Comparison of ENCODE assay signal across 20 cellular contexts in genomic region chr1:229420765-229421164, GRCh38. TPM values are rescaled to one million over a fixed set of nuclear protein-coding genes. Genes with fewer than 3 reads are reported as not detected.
DNase-seq lines count a peak whose midpoint lies in the region; ATAC-seq and TF ChIP-seq lines count a peak whose summit lies in the region.
"Had no signal": no experiment of that assay in that cellular context is flagged by ENCODE, and none has a peak within 500 bp of the region (broad histone marks: within the 10 kb centered on the region; RNA-seq: fewer than 3 reads in every experiment).

No MANE protein-coding gene starts in this region.

- H3F3A ChIP-seq in OCI-LY1 (ENCODE audit: insufficient read depth, low read length): no peaks in the 10 kb centered on the region

- H3K27ac Mint-ChIP-seq in stimulated activated naive CD8-positive, alpha-beta T cell treated with anti-CD3 and anti-CD28 coated beads, Interleukin-15, amount 100 ng/mL, for 72 hours: no peak overlapping the region
- H3K27ac Mint-ChIP-seq: CD4-positive, alpha-beta memory T cell; naive thymus-derived CD8-positive, alpha-beta T cell; stimulated activated naive CD8-positive, alpha-beta T cell treated with anti-CD3 and anti-CD28 coated beads, Interleukin-15, Interleukin-2, amounts not matched to agents 100 ng/mL and 50 ng/mL, for 24 hours had no signal

- no peaks in the 10 kb centered on the region for H3K36me3 ChIP-seq in OCI-LY1 (ENCODE audit: insufficient read depth, low read length)
- H3K36me3 ChIP-seq in left lung: no peaks in the 10 kb centered on the region
- H3K36me3 ChIP-seq: gastroesophageal sphincter, lower lobe of right lung had no signal

- peaks cover 28% of the 10 kb centered on the region for H3K27me3 Mint-ChIP-seq in stimulated activated naive CD8-positive, alpha-beta T cell treated with anti-CD3 and anti-CD28 coated beads, Interleukin-15, amount 100 ng/mL, for 72 hours

- H3K4me3 Mint-ChIP-seq in stimulated activated naive CD8-positive, alpha-beta T cell treated with anti-CD3 and anti-CD28 coated beads, Interleukin-15, amount 100 ng/mL, for 72 hours: no peak overlapping the region
- H3K4me3 Mint-ChIP-seq: naive thymus-derived CD8-positive, alpha-beta T cell; stimulated activated naive CD8-positive, alpha-beta T cell treated with anti-CD3 and anti-CD28 coated beads, Interleukin-15, Interleukin-2, amounts not matched to agents 100 ng/mL and 50 ng/mL, for 24 hours had no signal

- TF ChIP-seq CTCF in OCI-LY1 (IDR thresholded peaks at IDR 0.05; ENCODE audit: low read length): peak; percentile 18; the same call in 1 of the 2 replicates
- TF ChIP-seq CTCF in left lung (IDR thresholded peaks at IDR 0.05): no peak

- H3K4me3 ChIP-seq in OCI-LY1 (ENCODE audit: low read depth, low read length, poor library complexity, severe bottlenecking): no peak overlapping the region
- H3K4me3 ChIP-seq in left lung: no peak overlapping the region
- H3K4me3 ChIP-seq: gastroesophageal sphincter, lower lobe of right lung had no signal

- H3K9me2 ChIP-seq in OCI-LY1 (ENCODE audit: low read depth, low read length): no peaks in the 10 kb centered on the region

- H3K27ac ChIP-seq in OCI-LY1 (ENCODE audit: low read depth, low read length, poor library complexity, severe bottlenecking) (no peak overlapping the region), left lung (no peak overlapping the region)
- H3K27ac ChIP-seq: gastroesophageal sphincter, lower lobe of right lung had no signal

- DNase-seq in NCI-H2171 treated with DMSO at 0.1 percent for 48 hours (lab: John Stamatoyannopoulos, UW) (peak; percentile 36), NCI-H2171 (lab: John Stamatoyannopoulos, UW) (no peak), HT-29 (ENCODE audit: low spot score) (peak; percentile 54), left colon (no peak), left lung (no peak)
- no peak for DNase-seq in stimulated activated naive CD8-positive, alpha-beta T cell treated with anti-CD3 and anti-CD28 coated beads, Interleukin-15, amount 100 ng/mL, for 72 hours
- no peak for DNase-seq in activated CD4-positive, alpha-beta T cell treated with anti-CD3 and anti-CD28 coated beads, Interleukin-2, amount 50 U/mL, for 4 hours
- DNase-seq: ACHN; activated gamma-delta T cell; amygdala; CD4-positive, alpha-beta memory T cell; lower lobe of right lung; naive thymus-derived CD8-positive, alpha-beta T cell; NCI-H2029 treated with DMSO at 0.1 percent for 48 hours; OCI-M1; posterior cingulate gyrus had no signal

- H3K4me2 ChIP-seq in OCI-LY1 (ENCODE audit: low read length): no peak overlapping the region

- no peak overlapping the region for H3K9ac ChIP-seq in OCI-LY1 (ENCODE audit: low read length)

- H3K79me2 ChIP-seq in OCI-LY1 (ENCODE audit: insufficient read depth, low read length): no peaks in the 10 kb centered on the region

- no peak overlapping the region for H2AFZ ChIP-seq in OCI-LY1 (ENCODE audit: low read length)

- H4K20me1 ChIP-seq in OCI-LY1 (ENCODE audit: insufficient read depth, low read length): no peaks in the 10 kb centered on the region

- H3K9me3 ChIP-seq in OCI-LY1 (ENCODE audit: low read length): peaks cover 4% of the 10 kb centered on the region; the same call in 1 of the 2 replicates
- peaks cover 0 to 13% of the 10 kb centered on the region in 2 donors for H3K9me3 ChIP-seq in left lung

- no peaks in the 10 kb centered on the region for H3K4me1 Mint-ChIP-seq in stimulated activated naive CD8-positive, alpha-beta T cell treated with anti-CD3 and anti-CD28 coated beads, Interleukin-15, amount 100 ng/mL, for 72 hours
- H3K4me1 Mint-ChIP-seq: CD4-positive, alpha-beta memory T cell; naive thymus-derived CD8-positive, alpha-beta T cell had no signal

- no peaks in the 10 kb centered on the region for H3K27me3 ChIP-seq in OCI-LY1 (ENCODE audit: insufficient read depth, low read length)
- peaks cover 0 to 21% of the 10 kb centered on the region in 2 donors for H3K27me3 ChIP-seq in left lung

- peak; percentile 83 for ATAC-seq in left colon
- ATAC-seq in stimulated activated naive CD8-positive, alpha-beta T cell treated with anti-CD3 and anti-CD28 coated beads, Interleukin-15, amount 100 ng/mL, for 72 hours: no peak
- no peak for ATAC-seq in left lung
- ATAC-seq: gastroesophageal sphincter; lower lobe of right lung; naive thymus-derived CD8-positive, alpha-beta T cell; SK-N-SH treated with all-trans-retinoic acid at 6 μM for 48 hours had no signal

- H3K4me1 ChIP-seq in OCI-LY1 (ENCODE audit: insufficient read depth, low read length, severe bottlenecking) (no peaks in the 10 kb centered on the region), left lung (no peaks in the 10 kb centered on the region)
- H3K4me1 ChIP-seq: gastroesophageal sphincter, lower lobe of right lung had no signal

- intact Hi-C loops in left colon (cut with DNase I, micrococcal nuclease): no loop called here
- intact Hi-C loops in left lung (cut with DNase I): no loop called here

- no peaks in the 10 kb centered on the region for H3K9me3 Mint-ChIP-seq in stimulated activated naive CD8-positive, alpha-beta T cell treated with anti-CD3 and anti-CD28 coated beads, Interleukin-15, amount 100 ng/mL, for 72 hours

RNA-seq across cellular contexts. Expression of gene ACTA1, which starts 13.1 kb away (rescaled TPM):
- total RNA-seq in HT-29 (2014; rRNA removed; shearing (Covaris generic)): 0.20 and 0.34 TPM in 2 replicates
- total RNA-seq in left colon (not detected), left lung (1 to 10 TPM in 1 of 2 donors, under 1 TPM in 1; 0.52 to 1.2 TPM)

Comparison
In these comparisons a context has a peak if more than half of its experiments do, and no peak if none do; other contexts are left out.
1. DNase-seq: peak in NCI-H2171 treated with DMSO at 0.1 percent for 48 hours (single experiment) and HT-29 (single experiment); none in NCI-H2171 (single experiment), left colon (0 of 2), stimulated activated naive CD8-positive, alpha-beta T cell treated with anti-CD3 and anti-CD28 coated beads, Interleukin-15, amount 100 ng/mL, for 72 hours (0 of 2), activated CD4-positive, alpha-beta T cell treated with anti-CD3 and anti-CD28 coated beads, Interleukin-2, amount 50 U/mL, for 4 hours (0 of 2) and left lung (0 of 2).